ENCODE assay signal across 12 cellular contexts in genomic region chr1:55669308-55669707, GRCh38.
DNase-seq lines count a peak whose midpoint lies in the region; ATAC-seq and TF ChIP-seq lines count a peak whose summit lies in the region.
"Had no signal": no experiment of that assay in that cellular context is flagged by ENCODE, and none has a peak within 500 bp of the region (broad histone marks: within the 10 kb centered on the region; RNA-seq: fewer than 3 reads in every experiment).

No MANE protein-coding gene starts in this region.

- H4K91ac ChIP-seq in mesenchymal stem cell (ENCODE audit: low read length), result no peak overlapping the region

- no peaks in the 10 kb centered on the region for H3K4me1 Mint-ChIP-seq in activated CD8-positive, alpha-beta memory T cell treated with anti-CD3 and anti-CD28 coated beads, Interleukin-2, amount 10 ng/mL, durations not matched to agents 7 days and 5 days
- H3K4me1 Mint-ChIP-seq: neural crest cell had no signal

- no peaks in the 10 kb centered on the region for H3K9me3 Mint-ChIP-seq in activated CD8-positive, alpha-beta memory T cell treated with anti-CD3 and anti-CD28 coated beads, Interleukin-2, amount 10 ng/mL, durations not matched to agents 7 days and 5 days (ENCODE audit: low read depth)
- H3K9me3 Mint-ChIP-seq: neural crest cell had no signal

- H3K9me2 ChIP-seq in GM23248 (ENCODE audit: insufficient read depth) (no peaks in the 10 kb centered on the region), Karpas-422 (replicated peaks; ENCODE audit: insufficient read depth, low read length) (no peaks in the 10 kb centered on the region)

- no peak overlapping the region for H2BK15ac ChIP-seq in mesenchymal stem cell (ENCODE audit: low read depth, poor library complexity, severe bottlenecking)

- no peaks in the 10 kb centered on the region for H3K79me1 ChIP-seq in mesenchymal stem cell (replicated peaks; ENCODE audit: low read length, poor library complexity, severe bottlenecking)

- H3K79me2 ChIP-seq in GM23248 (ENCODE audit: insufficient read depth) (no peaks in the 10 kb centered on the region), fibroblast of lung (ENCODE audit: control insufficient read depth, insufficient read depth, low read length) (no peaks in the 10 kb centered on the region), Karpas-422 (ENCODE audit: low read length) (no peaks in the 10 kb centered on the region)

- H3K4me1 ChIP-seq in GM23248 (ENCODE audit: insufficient read depth) (peaks cover 28% of the 10 kb centered on the region), fibroblast of lung (ENCODE audit: control insufficient read depth, extremely low read depth, insufficient read depth, low read length) (peaks cover 9% of the 10 kb centered on the region), mesenchymal stem cell (ENCODE audit: control insufficient read depth, insufficient read depth, low read depth, low read length) (no peaks in the 10 kb centered on the region), thoracic aorta (ENCODE audit: control insufficient read depth in 1 of 2, low read depth in 2 of 2) (peaks cover 20 to 28% of the 10 kb centered on the region in 2 donors), Karpas-422 (ENCODE audit: low read length) (no peaks in the 10 kb centered on the region)

- H4K20me1 ChIP-seq in GM23248 (ENCODE audit: insufficient read depth) (no peaks in the 10 kb centered on the region), fibroblast of lung (ENCODE audit: control insufficient read depth, extremely low read depth, insufficient read depth, low read length) (no peaks in the 10 kb centered on the region), Karpas-422 (ENCODE audit: insufficient read depth, low read depth, low read length) (no peaks in the 10 kb centered on the region)

- no peak overlapping the region for H2BK12ac ChIP-seq in mesenchymal stem cell (ENCODE audit: low read length in 2 of 2)

- no peak overlapping the region for H3K23ac ChIP-seq in mesenchymal stem cell (ENCODE audit: low read length in 2 of 2)

- in situ Hi-C loops in GM23248 (cut with MboI), result no loop called here

- 16 to 18% methylated on average over 3 of the region's 3 CpGs for WGBS in GM23248 (ENCODE audit: low coverage in 1 of 2, low lambda C conversion rate in 2 of 2, missing lambda C conversion rate in 2 of 2), 2 experiments
- WGBS in mesenchymal stem cell, result 67% methylated on average over 3 of the region's 3 CpGs

- no peak overlapping the region for H3K14ac ChIP-seq in mesenchymal stem cell (ENCODE audit: low read length in 2 of 2)

- DNase-seq in GM23248 (peak; percentile 81), fibroblast of lung (ENCODE audit: low read depth in 2 of 2) (peak; percentile 23 to 63), mesenchymal stem cell (peak; percentile 30), thoracic aorta (ENCODE audit: low spot score) (peak; percentile 9), cerebellar cortex (ENCODE audit: low spot score) (no peak), Karpas-422 (no peak)
- DNase-seq in activated CD8-positive, alpha-beta memory T cell treated with anti-CD3 and anti-CD28 coated beads, Interleukin-2, amount 10 ng/mL, durations not matched to agents 7 days and 5 days, result no peak
- DNase-seq: activated CD4-positive, alpha-beta memory T cell treated with anti-CD3 and anti-CD28 coated beads for 36 hours; C1 segment of cervical spinal cord; effector CD8-positive, alpha-beta T cell had no signal

- no peak overlapping the region for H3K27ac Mint-ChIP-seq in activated CD8-positive, alpha-beta memory T cell treated with anti-CD3 and anti-CD28 coated beads, Interleukin-2, amount 10 ng/mL, durations not matched to agents 7 days and 5 days
- H3K27ac Mint-ChIP-seq: activated CD4-positive, alpha-beta memory T cell treated with anti-CD3 and anti-CD28 coated beads for 36 hours had no signal

- H3K9me3 ChIP-seq in GM23248 (ENCODE audit: low read depth), result no peaks in the 10 kb centered on the region
- H3K9me3 ChIP-seq in fibroblast of lung (ENCODE audit: control insufficient read depth, insufficient read depth, low read depth, low read length), result no peaks in the 10 kb centered on the region
- no peaks in the 10 kb centered on the region for H3K9me3 ChIP-seq in mesenchymal stem cell (ENCODE audit: control insufficient read depth, low read length)
- no peaks in the 10 kb centered on the region for H3K9me3 ChIP-seq in thoracic aorta
- no peaks in the 10 kb centered on the region for H3K9me3 ChIP-seq in Karpas-422 (ENCODE audit: low read length)

- H3F3A ChIP-seq in GM23248 (ENCODE audit: insufficient read depth), result peaks cover 7% of the 10 kb centered on the region; the same call in 1 of the 2 replicates

- H2AFZ ChIP-seq in GM23248, result peak overlapping the region; percentile 87
- H2AFZ ChIP-seq in fibroblast of lung (ENCODE audit: low read length), result peak overlapping the region; percentile 19
- no peak overlapping the region for H2AFZ ChIP-seq in mesenchymal stem cell (ENCODE audit: low read depth, low read length)
- H2AFZ ChIP-seq in Karpas-422 (ENCODE audit: low read length), result no peak overlapping the region

- H4K8ac ChIP-seq in mesenchymal stem cell (ENCODE audit: low read length), result no peak overlapping the region

- H3K4ac ChIP-seq in mesenchymal stem cell (ENCODE audit: low read depth in 1 of 2, low read length in 2 of 2), result no peak overlapping the region

- H3K9ac ChIP-seq in GM23248 (no peak overlapping the region; the same call in 1 of the 2 replicates), fibroblast of lung (ENCODE audit: insufficient read depth, low read length) (no peak overlapping the region), mesenchymal stem cell (ENCODE audit: low read length) (peak overlapping the region; percentile 72), Karpas-422 (ENCODE audit: low read length) (no peak overlapping the region)

- H3K4me2 ChIP-seq in GM23248 (ENCODE audit: unreplicated experiment) (peak overlapping the region; percentile 2), fibroblast of lung (ENCODE audit: extremely low read depth, insufficient read depth, low read length) (no peak overlapping the region), mesenchymal stem cell (ENCODE audit: low read length, poor library complexity, severe bottlenecking) (no peak overlapping the region), Karpas-422 (ENCODE audit: low read depth, low read length, poor library complexity, severe bottlenecking) (no peak overlapping the region)

- H2BK5ac ChIP-seq in mesenchymal stem cell (ENCODE audit: low read depth, low read length, poor library complexity, severe bottlenecking), result no peak overlapping the region

- no peaks in the 10 kb centered on the region for H3K36me3 Mint-ChIP-seq in activated CD8-positive, alpha-beta memory T cell treated with anti-CD3 and anti-CD28 coated beads, Interleukin-2, amount 10 ng/mL, durations not matched to agents 7 days and 5 days
- H3K36me3 Mint-ChIP-seq: activated CD4-positive, alpha-beta memory T cell treated with anti-CD3 and anti-CD28 coated beads for 36 hours had no signal

- no peak overlapping the region for H3K4me3 Mint-ChIP-seq in activated CD8-positive, alpha-beta memory T cell treated with anti-CD3 and anti-CD28 coated beads, Interleukin-2, amount 10 ng/mL, durations not matched to agents 7 days and 5 days
- H3K4me3 Mint-ChIP-seq: activated CD4-positive, alpha-beta memory T cell treated with anti-CD3 and anti-CD28 coated beads for 36 hours; neural crest cell had no signal

- no peak overlapping the region for H2BK120ac ChIP-seq in mesenchymal stem cell (ENCODE audit: low read depth, low read length)

- CTCF ChIA-PET in activated CD8-positive, alpha-beta memory T cell treated with anti-CD3 and anti-CD28 coated beads, Interleukin-2, amount 10 ng/mL, durations not matched to agents 7 days and 5 days (lab: Charles Lee), result no interaction called here

- no peak for TF ChIP-seq CTCF in fibroblast of lung (conservative IDR thresholded peaks at IDR 0.05 in 1 of 2, IDR thresholded peaks at IDR 0.05 in 1 of 2; ENCODE audit: low read depth in 1 of 2, low read length in 2 of 2)
- no peak for TF ChIP-seq CTCF in thoracic aorta (IDR thresholded peaks at IDR 0.05)

- H3K4me3 ChIP-seq in GM23248 (no peak overlapping the region), fibroblast of lung (replicated peaks in 1 of 4; ENCODE audit: control extremely low read depth in 1 of 4, insufficient read depth in 1 of 4, low read depth in 3 of 4, low read length in 4 of 4) (no peak overlapping the region), mesenchymal stem cell (ENCODE audit: insufficient read depth in 1 of 2, low read depth in 1 of 2, low read length in 2 of 2) (no peak overlapping the region), thoracic aorta (no peak overlapping the region), Karpas-422 (ENCODE audit: low read length) (no peak overlapping the region)

- H3K27me3 ChIP-seq in GM23248 (replicated peaks; ENCODE audit: insufficient read depth) (no peaks in the 10 kb centered on the region), fibroblast of lung (ENCODE audit: control insufficient read depth, insufficient read depth, low read length) (no peaks in the 10 kb centered on the region), mesenchymal stem cell (ENCODE audit: control insufficient read depth in 1 of 2, insufficient read depth in 1 of 2, low read length in 2 of 2) (no peaks in the 10 kb centered on the region), thoracic aorta (replicated peaks; ENCODE audit: insufficient read depth) (no peaks in the 10 kb centered on the region), Karpas-422 (ENCODE audit: low read length) (no peaks in the 10 kb centered on the region)

- peak; percentile 22 for ATAC-seq in thoracic aorta (ENCODE audit: insufficient number of reproducible peaks, low FRiP score, low read depth)
- ATAC-seq in activated CD8-positive, alpha-beta memory T cell treated with anti-CD3 and anti-CD28 coated beads, Interleukin-2, amount 10 ng/mL, durations not matched to agents 7 days and 5 days, result no peak
- ATAC-seq in GM21447 (IDR thresholded peaks at IDR 0.05; ENCODE audit: unreplicated experiment), result no peak

- no peak overlapping the region for H3K18ac ChIP-seq in mesenchymal stem cell (ENCODE audit: low read depth in 1 of 2, low read length in 2 of 2)

- H2AK5ac ChIP-seq in mesenchymal stem cell (ENCODE audit: low read length, severe bottlenecking), result no peak overlapping the region

- peak overlapping the region; percentile 46; the same call in 1 of the 2 replicates for H3K27ac ChIP-seq in GM23248
- no peak overlapping the region for H3K27ac ChIP-seq in fibroblast of lung (ENCODE audit: insufficient read depth, low read length)
- H3K27ac ChIP-seq in mesenchymal stem cell (ENCODE audit: low read length, poor library complexity, severe bottlenecking), result no peak overlapping the region
- H3K27ac ChIP-seq in thoracic aorta, result peak overlapping the region; percentile 61 to 74
- no peak overlapping the region for H3K27ac ChIP-seq in Karpas-422 (ENCODE audit: low read length)

- no peaks in the 10 kb centered on the region for H3K36me3 ChIP-seq in GM23248 (ENCODE audit: low read depth)
- H3K36me3 ChIP-seq in fibroblast of lung (ENCODE audit: control insufficient read depth, insufficient read depth, low read length), result no peaks in the 10 kb centered on the region
- H3K36me3 ChIP-seq in mesenchymal stem cell (ENCODE audit: control insufficient read depth in 1 of 2, insufficient read depth in 2 of 2, low read depth in 1 of 2, low read length in 2 of 2), result no peaks in the 10 kb centered on the region
- H3K36me3 ChIP-seq in thoracic aorta, result no peaks in the 10 kb centered on the region
- H3K36me3 ChIP-seq in Karpas-422 (ENCODE audit: insufficient read depth, low read length), result no peaks in the 10 kb centered on the region

- H3K27me3 Mint-ChIP-seq in activated CD8-positive, alpha-beta memory T cell treated with anti-CD3 and anti-CD28 coated beads, Interleukin-2, amount 10 ng/mL, durations not matched to agents 7 days and 5 days, result no peaks in the 10 kb centered on the region
- H3K27me3 Mint-ChIP-seq: activated CD4-positive, alpha-beta memory T cell treated with anti-CD3 and anti-CD28 coated beads for 36 hours had no signal

Comparison
In these comparisons a context has a peak if more than half of its experiments do, and no peak if none do; other contexts are left out.
1. DNase-seq: peak in GM23248 (single experiment), fibroblast of lung (2 of 2), mesenchymal stem cell (single experiment) and thoracic aorta (single experiment); none in cerebellar cortex (single experiment), activated CD8-positive, alpha-beta memory T cell treated with anti-CD3 and anti-CD28 coated beads, Interleukin-2, amount 10 ng/mL, durations not matched to agents 7 days and 5 days (single experiment) and Karpas-422 (single experiment).
2. H2AFZ ChIP-seq: peak in GM23248 (single experiment) and fibroblast of lung (single experiment); none in mesenchymal stem cell (single experiment) and Karpas-422 (single experiment).
3. H3K27ac ChIP-seq: peak in GM23248 (single experiment) and thoracic aorta (2 of 2); none in fibroblast of lung (single experiment), mesenchymal stem cell (single experiment) and Karpas-422 (single experiment).